ENCODE assay signal across 8 cellular contexts in genomic region chr1:6700853-6701436, GRCh38. TPM values are rescaled to one million over a fixed set of nuclear protein-coding genes. Genes with fewer than 3 reads are reported as not detected.
DNase-seq lines count a peak whose midpoint lies in the region; ATAC-seq, FAIRE-seq and TF ChIP-seq lines count a peak whose summit lies in the region.

No MANE protein-coding gene starts in this region.

- H3K27me3 Mint-ChIP-seq in dendritic cell treated with granulocyte-macrophage colony-stimulating factor and Interleukin-4, amounts not matched to agents 40 ng/mL and 50 ng/mL, for 4 days, result peaks cover 2% of the 10 kb centered on the region
- no peaks in the 10 kb centered on the region for H3K27me3 Mint-ChIP-seq in natural killer cell (ENCODE audit: low read depth in 2 of 2)

- ATAC-seq in natural killer cell (no peak), HG02840 (IDR thresholded peaks at IDR 0.05; ENCODE audit: low FRiP score, unreplicated experiment) (no peak), GM19035 (IDR thresholded peaks at IDR 0.05; ENCODE audit: unreplicated experiment) (no peak), GM18907 (IDR thresholded peaks at IDR 0.05; ENCODE audit: unreplicated experiment) (no peak)

- FAIRE-seq in GM12892 (lab: Jason Lieb, UNC), result peak; percentile 48

- peak overlapping the region; percentile 83 for H3K4me3 Mint-ChIP-seq in dendritic cell treated with granulocyte-macrophage colony-stimulating factor and Interleukin-4, amounts not matched to agents 40 ng/mL and 50 ng/mL, for 4 days
- peak overlapping the region; percentile 83 for H3K4me3 Mint-ChIP-seq in natural killer cell

- peaks cover 26% of the 10 kb centered on the region for H3K36me3 Mint-ChIP-seq in dendritic cell treated with granulocyte-macrophage colony-stimulating factor and Interleukin-4, amounts not matched to agents 40 ng/mL and 50 ng/mL, for 4 days (ENCODE audit: low read depth)
- no peaks in the 10 kb centered on the region for H3K36me3 Mint-ChIP-seq in natural killer cell

- no peaks in the 10 kb centered on the region for H3K9me3 Mint-ChIP-seq in dendritic cell treated with granulocyte-macrophage colony-stimulating factor and Interleukin-4, amounts not matched to agents 40 ng/mL and 50 ng/mL, for 4 days
- no peaks in the 10 kb centered on the region for H3K9me3 Mint-ChIP-seq in natural killer cell

- TF ChIP-seq CTCF in natural killer cell (IDR thresholded peaks at IDR 0.05) (no peak), GM20000 (IDR thresholded peaks at IDR 0.05; ENCODE audit: extremely low read depth, missing control alignments) (no peak)

- TF ChIP-seq POLR2A in GM12892 (IDR thresholded peaks at IDR 0.05; ENCODE audit: low read depth, low read length), result no peak

- peaks cover 32% of the 10 kb centered on the region for H3K4me1 Mint-ChIP-seq in dendritic cell treated with granulocyte-macrophage colony-stimulating factor and Interleukin-4, amounts not matched to agents 40 ng/mL and 50 ng/mL, for 4 days (ENCODE audit: low read depth)
- H3K4me1 Mint-ChIP-seq in natural killer cell, result peaks cover 22 to 26% of the 10 kb centered on the region in 2 donors

- intact Hi-C loops in dendritic cell treated with granulocyte-macrophage colony-stimulating factor and Interleukin-4, amounts not matched to agents 40 ng/mL and 50 ng/mL, for 4 days (cut with micrococcal nuclease), result no loop called here
- intact Hi-C loops in natural killer cell (cut with micrococcal nuclease), result loop anchor here (5.0 kb wide), 1 partner anchor 86 kb away; the partner anchor contains the start of gene CAMTA1

- DNase-seq in GM12892 (ENCODE audit: insufficient read length) (peak; percentile 15), NAMALWA (ENCODE audit: low spot score) (peak; percentile 51), natural killer cell (no peak), GM20000 (ENCODE audit: low spot score) (no peak)

- H3K27ac Mint-ChIP-seq in dendritic cell treated with granulocyte-macrophage colony-stimulating factor and Interleukin-4, amounts not matched to agents 40 ng/mL and 50 ng/mL, for 4 days, result peak overlapping the region; percentile 89
- H3K27ac Mint-ChIP-seq in natural killer cell, result peak overlapping the region; percentile 45 to 87

RNA-seq across cellular contexts. Expression of gene DNAJC11, which starts 0.7 kb away (rescaled TPM):
- 37.0 TPM for polyA plus RNA-seq in GM12892 (2012; ENCODE audit: missing spikeins)
- total RNA-seq in natural killer cell, result 10 to 100 TPM; 28.7 to 40.1 (median 36.2) TPM

Comparison
In these comparisons a context has a peak if more than half of its experiments do, and no peak if none do; other contexts are left out.
1. DNase-seq: peak in GM12892 (single experiment) and NAMALWA (single experiment); none in natural killer cell (single experiment) and GM20000 (single experiment).